Comparison of ENCODE assay signal across 22 cellular contexts in genomic region chr11:47773882-47774281, GRCh38.
"Had no signal": no experiment of that assay in that cellular context is flagged by ENCODE, and none has a peak within 500 bp of the region (broad histone marks: within the 10 kb centered on the region; RNA-seq: fewer than 3 reads in every experiment).

No MANE protein-coding gene starts in this region.

- ATAC-seq: Panc1, PC-3, Right ventricle myocardium inferior, SK-N-SH treated with all-trans-retinoic acid at 6 μM for 48 hours had no signal

- H3K27ac ChIP-seq: KMS-11, SJCRH30 had no signal

- H3K4me3 ChIP-seq: SJCRH30 had no signal

- H3K9me3 ChIP-seq: SJCRH30 had no signal

- DNase-seq: IMR-90, Kasumi-1, MM.1S, NCI-H1092 treated with DMSO at 0.1 percent for 48 hours, NCI-H1436, NCI-H187, NCI-H2029, NCI-H2081 treated with DMSO at 0.1 percent for 48 hours, NCI-H2171, NCI-H226, NCI-H446, NCI-H510A, NCI-H524 treated with DMSO at 0.1 percent for 48 hours, NCI-H69, NCI-H774, PC-3, SHP77 treated with DMSO at 0.1 percent for 48 hours, SJCRH30 had no signal

- H3K27me3 ChIP-seq: SJCRH30 had no signal

- H3K4me1 ChIP-seq: SJCRH30 had no signal
